ENCODE assay signal across 14 cellular contexts in the genomic region with DNA sequence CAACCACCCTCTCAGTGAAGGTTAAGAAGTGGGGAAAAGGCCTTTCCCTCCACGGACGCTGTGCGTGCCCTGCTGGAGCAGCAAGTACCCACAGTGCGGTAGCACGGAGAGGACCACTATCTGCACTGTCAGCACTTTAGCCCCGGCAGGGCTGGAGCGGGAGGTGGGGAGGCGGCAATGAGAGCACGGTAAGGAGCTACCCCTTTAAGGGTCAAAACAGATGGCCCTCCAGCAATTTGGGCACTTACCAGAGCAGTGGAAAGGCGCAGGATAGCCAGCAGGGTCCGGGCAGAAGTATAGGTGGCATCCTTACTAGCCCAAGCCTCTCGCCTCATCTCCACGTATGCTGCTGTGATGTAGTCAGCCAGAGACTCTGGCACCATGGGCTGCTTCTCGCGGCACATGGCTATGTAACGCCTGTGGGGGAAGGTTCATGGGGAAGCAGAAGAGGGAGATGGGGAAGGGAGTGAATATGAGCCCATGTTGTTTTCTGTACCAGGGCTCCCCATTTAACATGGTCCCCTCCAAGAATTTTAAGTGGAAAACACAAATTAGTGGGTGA. TPM values are rescaled to one million over a fixed set of nuclear protein-coding genes. Genes with fewer than 3 reads are reported as not detected.
DNase-seq lines count a peak whose midpoint lies in the region; ATAC-seq and TF ChIP-seq lines count a peak whose summit lies in the region.
"Had no signal": no experiment of that assay in that cellular context is flagged by ENCODE, and none has a peak within 500 bp of the region (broad histone marks: within the 10 kb centered on the region; RNA-seq: fewer than 3 reads in every experiment).

No MANE protein-coding gene starts in this region.

- no peaks in the 10 kb centered on the region for H3K9me3 ChIP-seq in BLaER1 treated with 17β-estradiol and CSF1 and Interleukin-3, amounts not matched to agents 10 nM and 100 nM (replicated peaks in 1 of 11)
- no peaks in the 10 kb centered on the region for H3K9me3 ChIP-seq in HEK293 (ENCODE audit: control insufficient read depth, insufficient read depth, low read depth, low read length)

- TF ChIP-seq CTCF in HEK293 (tag by site-specific recombination; IDR thresholded peaks at IDR 0.05) (no peak), omental fat pad (IDR thresholded peaks at IDR 0.05) (no peak)

- H3K27ac Mint-ChIP-seq in effector memory CD8-positive, alpha-beta T cell = peak overlapping the region in 1 of 2 donors; percentile 75
- H3K27ac Mint-ChIP-seq: activated T-helper 2 cell treated with anti-CD3 and anti-CD28 coated beads, Interferon-gamma antibody, Interleukin-2, Interleukin-4, amounts not matched to agents 10 μg/mL and 5 μg/mL and 100 μg/mL, durations not matched to agents 14 hours and 24 hours and 36 hours had no signal

- no peaks in the 10 kb centered on the region for H3K27me3 Mint-ChIP-seq in effector memory CD8-positive, alpha-beta T cell
- H3K27me3 Mint-ChIP-seq: naive B cell, T-cell had no signal

- peaks cover 85 to 92% (median 90%) of the 10 kb centered on the region in 11 experiments for H3K36me3 ChIP-seq in BLaER1 treated with 17β-estradiol and CSF1 and Interleukin-3, amounts not matched to agents 10 nM and 100 nM
- peaks cover 54 to 87% of the 10 kb centered on the region in 2 experiments for H3K36me3 ChIP-seq in HEK293 (ENCODE audit: control insufficient read depth in 2 of 2, insufficient read depth in 1 of 2, low read length in 2 of 2)

- H3K27ac ChIP-seq in BLaER1 treated with 17β-estradiol and CSF1 and Interleukin-3, amounts not matched to agents 10 nM and 100 nM = no peak overlapping the region; a peak in 1 of 22 replicates
- H3K27ac ChIP-seq in HEK293 (ENCODE audit: extremely low read depth, low read depth, low read length) = peak overlapping the region; percentile 13; the same call in 1 of the 2 replicates
- H3K27ac ChIP-seq: C4-2B had no signal

- no peak for ATAC-seq in effector memory CD8-positive, alpha-beta T cell (replicated peaks)
- ATAC-seq in HG03457 (IDR thresholded peaks at IDR 0.05; ENCODE audit: unreplicated experiment) (no peak), omental fat pad (ENCODE audit: low FRiP score) (no peak)
- ATAC-seq: left colon, T-cell had no signal

- DNase-seq in erythroblast (lab: John Stamatoyannopoulos, UW) = no peak
- no peak for DNase-seq in effector memory CD8-positive, alpha-beta T cell
- no peak for DNase-seq in omental fat pad (ENCODE audit: low spot score)
- DNase-seq: activated CD4-positive, alpha-beta T cell treated with anti-CD3 and anti-CD28 coated beads, Interleukin-2, amount 50 U/mL, for 1 hour; head of caudate nucleus; left colon; naive B cell; NCI-H1092; T-cell had no signal

- peak overlapping the region in 6 of 11 experiments; percentile 8 to 40 (median 21); a peak in 5 of 22 replicates for H3K9ac ChIP-seq in BLaER1 treated with 17β-estradiol and CSF1 and Interleukin-3, amounts not matched to agents 10 nM and 100 nM

- H3K36me3 Mint-ChIP-seq in effector memory CD8-positive, alpha-beta T cell (ENCODE audit: insufficient read depth) = peaks cover 89% of the 10 kb centered on the region

- peaks cover 30 to 59% (median 39%) of the 10 kb centered on the region in 10 experiments; a peak in 19 of 20 replicates for H3K4me1 ChIP-seq in BLaER1 treated with 17β-estradiol and CSF1 and Interleukin-3, amounts not matched to agents 10 nM and 100 nM
- H3K4me1 ChIP-seq in HEK293 (ENCODE audit: control insufficient read depth, insufficient read depth, low read length) = peaks cover 5% of the 10 kb centered on the region; the same call in 1 of the 2 replicates

- peaks cover 0 to 83% (median 77%) of the 10 kb centered on the region in 11 experiments; a peak in 19 of 22 replicates for H4K20me1 ChIP-seq in BLaER1 treated with 17β-estradiol and CSF1 and Interleukin-3, amounts not matched to agents 10 nM and 100 nM

- CTCF ChIA-PET in HEK293 (lab: Yijun Ruan, JAX) = no interaction called here

- no peaks in the 10 kb centered on the region for H3K27me3 ChIP-seq in BLaER1 treated with 17β-estradiol and CSF1 and Interleukin-3, amounts not matched to agents 10 nM and 100 nM

- peak; percentile 38 for TF ChIP-seq POLR2A in erythroblast (IDR thresholded peaks at IDR 0.05; ENCODE audit: low read length)

- H3K4me2 ChIP-seq in BLaER1 treated with 17β-estradiol and CSF1 and Interleukin-3, amounts not matched to agents 10 nM and 100 nM = no peak overlapping the region

- H3K4me3 Mint-ChIP-seq in effector memory CD8-positive, alpha-beta T cell = no peak overlapping the region
- H3K4me3 Mint-ChIP-seq: T-cell had no signal

- POLR2A ChIA-PET in HEK293 (lab: Yijun Ruan, JAX) = interaction anchor here (1.0 kb wide), 1 partner anchor 20 kb away, joined by 4 read pairs; no protein-coding TSS in a partner anchor

- H3K4me1 Mint-ChIP-seq in effector memory CD8-positive, alpha-beta T cell (ENCODE audit: low read depth in 2 of 2) = peaks cover 21 to 32% of the 10 kb centered on the region in 2 donors

- H3K4me3 ChIP-seq in BLaER1 treated with 17β-estradiol and CSF1 and Interleukin-3, amounts not matched to agents 10 nM and 100 nM = no peak overlapping the region
- no peak overlapping the region for H3K4me3 ChIP-seq in HEK293 (ENCODE audit: low read depth, low read length)

- no peaks in the 10 kb centered on the region for H3K9me3 Mint-ChIP-seq in effector memory CD8-positive, alpha-beta T cell
- H3K9me3 Mint-ChIP-seq: activated T-helper 2 cell treated with anti-CD3 and anti-CD28 coated beads, Interferon-gamma antibody, Interleukin-2, Interleukin-4, amounts not matched to agents 10 μg/mL and 5 μg/mL and 100 μg/mL, durations not matched to agents 14 hours and 24 hours and 36 hours; naive B cell; T-cell had no signal

TF ChIP-seq in HEK293, 187 proteins besides CTCF, POLR2A, EP300 and RAD21 (continues in another document):
- TF ChIP-seq ZNF548 (tag by site-specific recombination; IDR thresholded peaks at IDR 0.05) = no peak
- TF ChIP-seq ZNF837 (tag by site-specific recombination; IDR thresholded peaks at IDR 0.05) = peak; percentile 79; the same call in 1 of the 2 replicates
- no peak for TF ChIP-seq ZNF76 (tag by site-specific recombination; IDR thresholded peaks at IDR 0.05; ENCODE audit: borderline replicate concordance, low read depth)
- 0 out of 2 replicates have a peak, but pooled peaks have one; percentile 36 for TF ChIP-seq ZEB2 (tag by site-specific recombination; IDR thresholded peaks at IDR 0.05)
- TF ChIP-seq ZNF555 (tag by site-specific recombination; conservative IDR thresholded peaks at IDR 0.05) = no peak
- TF ChIP-seq ZNF202 (tag by site-specific recombination; IDR thresholded peaks at IDR 0.05; ENCODE audit: borderline replicate concordance) = no peak
- no peak for TF ChIP-seq ZNF670 (tag by site-specific recombination; IDR thresholded peaks at IDR 0.05; ENCODE audit: low read depth)
- peak; percentile 61 for TF ChIP-seq ZNF2 (tag by site-specific recombination; IDR thresholded peaks at IDR 0.05)
- TF ChIP-seq ZXDB (tag by site-specific recombination; IDR thresholded peaks at IDR 0.05) = no peak
- no peak for TF ChIP-seq ZNF335 (tag by site-specific recombination; conservative IDR thresholded peaks at IDR 0.05)
- TF ChIP-seq, protein P1, sequence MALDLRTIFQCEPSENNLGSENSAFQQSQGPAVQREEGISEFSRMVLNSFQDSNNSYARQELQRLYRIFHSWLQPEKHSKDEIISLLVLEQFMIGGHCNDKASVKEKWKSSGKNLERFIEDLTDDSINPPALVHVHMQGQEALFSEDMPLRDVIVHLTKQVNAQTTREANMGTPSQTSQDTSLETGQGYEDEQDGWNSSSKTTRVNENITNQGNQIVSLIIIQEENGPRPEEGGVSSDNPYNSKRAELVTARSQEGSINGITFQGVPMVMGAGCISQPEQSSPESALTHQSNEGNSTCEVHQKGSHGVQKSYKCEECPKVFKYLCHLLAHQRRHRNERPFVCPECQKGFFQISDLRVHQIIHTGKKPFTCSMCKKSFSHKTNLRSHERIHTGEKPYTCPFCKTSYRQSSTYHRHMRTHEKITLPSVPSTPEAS (tag by site-specific recombination; IDR thresholded peaks at IDR 0.05) = no peak
- no peak for TF ChIP-seq ZNF561 (tag by site-specific recombination; IDR thresholded peaks at IDR 0.05; ENCODE audit: borderline replicate concordance)
- TF ChIP-seq KLF10 (tag by site-specific recombination; IDR thresholded peaks at IDR 0.05) = no peak; the same call in 1 of the 2 replicates
- no peak for TF ChIP-seq ZNF433 (tag by site-specific recombination; IDR thresholded peaks at IDR 0.05; ENCODE audit: low read depth)
- TF ChIP-seq ZNF114 (tag by site-specific recombination; IDR thresholded peaks at IDR 0.05) = no peak
- TF ChIP-seq FEZF1 (tag by site-specific recombination; IDR thresholded peaks at IDR 0.05) = no peak
- no peak for TF ChIP-seq ZNF341 (tag by site-specific recombination; IDR thresholded peaks at IDR 0.05; ENCODE audit: low read depth)
- TF ChIP-seq ZNF146 (tag by site-specific recombination; IDR thresholded peaks at IDR 0.05) = no peak
- no peak for TF ChIP-seq TCF7L2 (IDR thresholded peaks at IDR 0.05; ENCODE audit: borderline replicate concordance, low read depth, low read length)
- TF ChIP-seq ZNF174 (tag by site-specific recombination; IDR thresholded peaks at IDR 0.05) = no peak
- 0 out of 2 replicates have a peak, but pooled peaks have one; percentile 21 for TF ChIP-seq KLF17 (tag by site-specific recombination; IDR thresholded peaks at IDR 0.05)

RNA-seq across cellular contexts. Expression of gene COPS6, which starts 5.2 kb away (rescaled TPM):
- 10 to 100 TPM; 41.6 to 69.0 (median 50.0) TPM for total RNA-seq in omental fat pad

RNA-seq across cellular contexts. Expression of gene MCM7, which starts 7.2 kb away (rescaled TPM):
- total RNA-seq in omental fat pad = 10 to 100 TPM; 17.6 to 42.7 (median 28.7) TPM

RNA-seq across cellular contexts. Expression of gene AP4M1, which starts 7.4 kb away (rescaled TPM):
- 10 to 100 TPM in 2 of 4 donors, 1 to 10 TPM in 2; 7.2 to 20.6 (median 9.8) TPM for total RNA-seq in omental fat pad

RNA-seq across cellular contexts. Expression of gene ZNF3, which starts 12.5 kb away (rescaled TPM):
- 10 to 100 TPM; 14.5 to 25.4 (median 17.9) TPM for total RNA-seq in omental fat pad

RNA-seq across cellular contexts. Expression of gene TAF6, which starts 25.2 kb away (rescaled TPM):
- total RNA-seq in omental fat pad = 10 to 100 TPM; 21.0 to 37.5 (median 30.3) TPM
